ENCODE assay signal across 8 cellular contexts in the genomic region with DNA sequence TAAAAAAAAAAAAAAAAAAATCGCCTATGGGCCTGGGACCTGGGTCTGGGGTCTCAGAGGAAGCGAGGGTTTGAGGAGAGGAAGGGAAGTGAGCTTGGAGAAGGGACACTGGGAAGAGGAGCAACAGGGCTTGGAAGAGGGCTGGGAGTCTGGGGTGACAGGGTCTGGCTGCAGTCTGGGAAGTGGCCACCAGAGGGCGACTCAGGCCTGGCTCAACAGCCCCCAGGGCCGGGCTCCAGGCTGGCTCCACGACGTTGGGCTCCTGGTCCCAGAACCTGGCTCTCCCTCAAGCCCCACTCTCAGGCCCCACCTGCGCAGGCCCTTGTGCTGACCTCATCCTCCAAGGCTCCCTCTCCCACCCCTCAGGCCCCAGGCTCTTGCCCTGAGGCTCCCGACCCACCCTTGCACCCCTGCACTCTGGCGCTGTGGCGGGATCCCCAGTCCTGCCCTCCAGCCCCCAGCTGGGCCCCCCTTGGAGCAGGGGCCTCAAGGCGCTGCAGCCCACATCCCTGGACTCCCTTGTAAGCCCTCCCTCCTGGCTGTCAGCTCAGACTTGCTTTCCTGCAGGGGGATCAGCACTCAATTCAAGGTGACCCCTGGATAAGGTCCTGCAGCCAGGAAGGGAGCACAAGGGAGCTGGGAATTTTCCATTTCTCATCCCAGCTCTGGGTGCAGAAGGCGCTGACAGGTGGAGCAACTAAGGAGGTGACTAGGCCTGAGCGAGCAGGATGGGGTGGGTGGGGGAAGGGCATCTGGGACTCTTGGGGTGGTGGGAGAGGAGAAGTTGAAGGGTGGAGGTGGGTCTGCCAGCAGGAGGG. TPM values are rescaled to one million over a fixed set of nuclear protein-coding genes. Genes with fewer than 3 reads are reported as not detected.
DNase-seq lines count a peak whose midpoint lies in the region; ATAC-seq and TF ChIP-seq lines count a peak whose summit lies in the region.

No MANE protein-coding gene starts in this region.

- peak overlapping the region in 10 of 12 donors; percentile 8 to 83 (median 64) for H3K27ac ChIP-seq in heart left ventricle

- H3K4me3 ChIP-seq in adipocyte (ENCODE audit: low read length) (no peak overlapping the region), heart left ventricle (no peak overlapping the region)

- ATAC-seq in GM18909 (IDR thresholded peaks at IDR 0.05; ENCODE audit: poor library complexity, unreplicated experiment), result peak; percentile 65
- peak; percentile 59 to 75 (median 70) for ATAC-seq in heart left ventricle
- ATAC-seq in HG02884 (IDR thresholded peaks at IDR 0.05; ENCODE audit: unreplicated experiment), result no peak

- intact Hi-C loops in heart left ventricle (cut with DNase I), result loop anchor here (1.0 to 10.0 kb wide), 17 partner anchors 13 to 385 kb away; a partner anchor contains a TSS

- H3K36me3 ChIP-seq in adipocyte (ENCODE audit: control insufficient read depth, insufficient read depth, low read length, severe bottlenecking) (peaks cover 25% of the 10 kb centered on the region), heart left ventricle (peaks cover 0 to 68% (median 41%) of the 10 kb centered on the region in 9 donors)

- H3K9ac ChIP-seq in adipocyte (ENCODE audit: low read length), result no peak overlapping the region

- DNase-seq in AG08396 (ENCODE audit: low spot score) (peak; percentile 94), NCI-H1105 (lab: John Stamatoyannopoulos, UW) (peak; percentile 48), T-helper 1 cell (peak; percentile 59 to 82 (median 75)), adipocyte (ENCODE audit: low read depth) (peak; percentile 89), heart left ventricle (peak; percentile 85 to 93 (median 88)), pulmonary artery endothelial cell (ENCODE audit: low read depth, low spot score) (peak; percentile 33)

- H3K9me3 ChIP-seq in adipocyte (ENCODE audit: control insufficient read depth, low read length) (no peaks in the 10 kb centered on the region), heart left ventricle (no peaks in the 10 kb centered on the region)

- H3K27me3 ChIP-seq in adipocyte (replicated peaks; ENCODE audit: control insufficient read depth, insufficient read depth, low read length), result no peaks in the 10 kb centered on the region
- H3K27me3 ChIP-seq in heart left ventricle, result no peaks in the 10 kb centered on the region

- WGBS in heart left ventricle, 4 donors, result 11 to 27% (median 17%) methylated on average over 10 to 13 of the region's 13 CpGs

- H3K4me1 ChIP-seq in adipocyte (ENCODE audit: control insufficient read depth, insufficient read depth, low read length) (peaks cover 15% of the 10 kb centered on the region), heart left ventricle (peaks cover 3 to 81% (median 48%) of the 10 kb centered on the region in 12 donors)

- peak in 1 of 2 donors; percentile 18 for TF ChIP-seq POLR2A in heart left ventricle (IDR thresholded peaks at IDR 0.05)

- TF ChIP-seq CTCF in heart left ventricle (IDR thresholded peaks at IDR 0.05), result peak; percentile 82 to 98 (median 94)

RNA-seq across cellular contexts. Expression of a gene that starts 5.4 kb away (rescaled TPM):
- under 1 TPM in 5 of 9 donors, not detected in 4; 0.27 to 0.77 (median 0.39) TPM for total RNA-seq in heart left ventricle
- polyA plus RNA-seq in heart left ventricle, result under 1 TPM; 0.61 to 0.78 TPM
- total RNA-seq in pulmonary artery endothelial cell, result 1.2 TPM in 2 replicates

RNA-seq across cellular contexts. Expression of a gene that starts 9.6 kb away (rescaled TPM):
- total RNA-seq in heart left ventricle (10 to 100 TPM; 41.8 to 55.5 (median 49.0) TPM), pulmonary artery endothelial cell (31.1 and 35.0 TPM in 2 replicates)
- polyA plus RNA-seq in heart left ventricle, result 10 to 100 TPM; 42.2 to 47.0 TPM

RNA-seq across cellular contexts. Expression of a gene that starts 14.3 kb away (rescaled TPM):
- total RNA-seq in heart left ventricle (1 to 10 TPM in 1 of 9 donors, under 1 TPM in 5, not detected in 3; 0.16 to 1.1 (median 0.35) TPM), pulmonary artery endothelial cell (2.0 and 4.2 TPM in 2 replicates)
- under 1 TPM; 0.42 to 0.50 TPM for polyA plus RNA-seq in heart left ventricle

RNA-seq across cellular contexts. Expression of a gene that starts 33.1 kb away (rescaled TPM):
- 10 to 100 TPM in 8 of 9 donors, 1 to 10 TPM in 1; 9.6 to 26.8 (median 12.4) TPM for total RNA-seq in heart left ventricle
- polyA plus RNA-seq in heart left ventricle, result 10 to 100 TPM; 17.7 to 28.4 TPM
- total RNA-seq in pulmonary artery endothelial cell, result 26.1 and 30.5 TPM in 2 replicates

RNA-seq across cellular contexts. Expression of a gene that starts 39.8 kb away (rescaled TPM):
- total RNA-seq in heart left ventricle (10 to 100 TPM; 15.8 to 30.3 (median 21.5) TPM), pulmonary artery endothelial cell (48.3 and 50.6 TPM in 2 replicates)
- 10 to 100 TPM; 14.6 to 24.5 TPM for polyA plus RNA-seq in heart left ventricle

Comparison
In these comparisons a context has a peak if more than half of its experiments do, and no peak if none do; other contexts are left out.
1. DNase-seq: peak in every context shown above with its lines; median percentile 94 in AG08396; 89 in adipocyte; 88 in heart left ventricle; 75 in T-helper 1 cell; 48 in NCI-H1105; 33 in pulmonary artery endothelial cell.